1 cellular context compared by ENCODE assay signal in the genomic region with DNA sequence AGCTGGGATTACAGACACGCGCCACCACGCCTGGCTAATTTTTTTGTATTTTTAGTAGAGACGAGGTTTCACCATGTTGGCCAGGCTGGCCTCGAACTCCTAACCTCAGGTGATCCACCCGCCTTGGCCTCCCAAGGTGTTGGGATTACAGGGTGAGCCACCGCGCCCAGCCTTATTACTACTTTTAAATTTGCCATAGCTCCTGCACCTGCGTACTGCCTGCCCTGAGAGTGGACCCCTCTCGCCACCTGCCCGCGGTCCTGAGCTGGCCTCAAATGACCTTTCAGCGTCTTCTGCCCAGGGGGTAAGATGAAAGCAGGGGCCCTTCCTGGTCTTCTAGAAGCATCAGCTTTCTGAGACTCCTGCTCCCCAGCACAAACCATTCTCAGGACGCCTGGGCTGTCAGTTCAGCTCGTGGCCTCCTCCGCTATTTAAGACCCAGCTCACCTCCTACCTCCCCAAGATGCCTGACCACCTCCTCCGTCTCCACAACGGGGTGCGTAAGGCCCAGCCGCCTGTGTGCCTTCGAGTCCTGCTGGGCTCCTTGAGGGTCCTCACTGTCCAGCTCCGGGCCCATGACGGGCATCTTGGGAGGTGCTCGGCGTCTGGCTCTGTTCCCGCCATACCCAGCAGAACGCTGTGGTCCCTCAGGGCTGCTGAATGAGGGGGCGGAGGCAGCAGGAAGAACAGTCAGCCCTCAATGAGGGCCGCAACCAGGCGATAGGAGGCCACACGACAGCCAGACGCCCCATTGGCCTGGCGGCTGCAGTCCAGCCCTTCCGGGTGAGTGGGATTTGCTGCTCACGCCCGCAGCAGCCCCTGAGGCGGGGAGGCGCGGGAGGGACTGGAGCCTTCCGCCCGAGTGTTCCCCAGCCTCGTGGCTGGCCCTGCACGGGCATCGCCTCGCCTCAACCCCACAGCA.
A peak's percentile ranks its signal among the peaks of the same experiment; 100 is the strongest.
TF ChIP-seq lines count a peak whose summit lies in the region.

No MANE protein-coding gene starts in this region.

TF ChIP-seq in K562, 482 proteins besides CTCF, POLR2A, EP300 and RAD21 (continued from another document):
- TF ChIP-seq MGA (IDR thresholded peaks at IDR 0.05), result peak; percentile 77
- peak; percentile 44; the same call in 1 of the 2 replicates for TF ChIP-seq RBFOX2 (IDR thresholded peaks at IDR 0.05; ENCODE audit: low read depth, low read length)
- TF ChIP-seq MAZ (CRISPR knock-in tag; conservative IDR thresholded peaks at IDR 0.05 in 1 of 2, IDR thresholded peaks at IDR 0.05 in 1 of 2), result 0 out of 4 replicates have a peak, but pooled peaks of 1 of the 2 experiments have one; percentile 12
- TF ChIP-seq ZSCAN29 (IDR thresholded peaks at IDR 0.05), result no peak
- TF ChIP-seq ZNF76 (CRISPR knock-in tag; IDR thresholded peaks at IDR 0.05; ENCODE audit: borderline replicate concordance), result no peak
- no peak for TF ChIP-seq ZNF23 (CRISPR knock-in tag; IDR thresholded peaks at IDR 0.05)
- no peak for TF ChIP-seq IRF9 (tag; IDR thresholded peaks at IDR 0.05)
- no peak for TF ChIP-seq PYGO2 (tag; IDR thresholded peaks at IDR 0.05)
- no peak for TF ChIP-seq SNIP1 (IDR thresholded peaks at IDR 0.05; ENCODE audit: low read depth)
- no peak for TF ChIP-seq ZNF165 (CRISPR knock-in tag; IDR thresholded peaks at IDR 0.05; ENCODE audit: borderline replicate concordance)
- TF ChIP-seq L3MBTL2 (IDR thresholded peaks at IDR 0.05), result peak; percentile 74; the same call in 1 of the 2 replicates
- no peak for TF ChIP-seq SAFB (IDR thresholded peaks at IDR 0.05; ENCODE audit: borderline replicate concordance, low read depth, low read length)
- TF ChIP-seq ZNF239 (CRISPR knock-in tag; IDR thresholded peaks at IDR 0.05), result no peak
- TF ChIP-seq TAF7 (tag; IDR thresholded peaks at IDR 0.05), result no peak
- TF ChIP-seq MYBL2 (IDR thresholded peaks at IDR 0.05; ENCODE audit: low read depth), result no peak
- no peak for TF ChIP-seq MYBL2 (CRISPR knock-in tag; IDR thresholded peaks at IDR 0.05; ENCODE audit: borderline replicate concordance)
